In the genomic region with DNA sequence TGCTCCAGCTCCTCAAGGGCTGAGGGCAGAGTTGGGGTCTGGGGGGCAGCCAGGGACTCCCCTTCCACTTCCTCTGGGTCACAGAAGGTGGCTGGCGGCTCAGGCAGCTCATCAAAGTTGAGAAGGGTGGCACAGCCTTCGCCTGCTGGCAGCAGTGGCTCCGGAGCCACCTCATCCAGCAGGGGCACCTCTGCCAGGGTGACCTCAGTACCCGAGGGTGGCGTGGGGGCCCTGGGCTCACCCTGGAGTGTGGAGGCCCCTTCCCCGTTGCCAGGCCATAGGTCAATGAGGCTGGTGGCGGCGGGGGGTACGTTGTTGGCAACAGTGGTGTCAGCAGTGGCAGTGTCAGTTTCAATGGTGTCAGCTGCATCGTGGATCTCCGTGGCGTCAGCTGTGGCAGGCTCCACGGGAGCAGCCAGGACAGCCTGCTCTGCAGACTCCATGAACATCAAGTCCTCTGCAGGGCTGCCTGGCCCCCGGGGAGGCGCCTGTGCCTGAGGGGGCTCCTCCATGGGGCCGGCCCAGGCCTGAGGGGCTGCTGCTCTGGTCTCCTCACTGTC, we compare ENCODE assay signal across 10 cellular contexts. TPM values are rescaled to one million over a fixed set of nuclear protein-coding genes. Genes with fewer than 3 reads are reported as not detected.
A peak's percentile ranks its signal among the peaks of the same experiment; 100 is the strongest.
DNase-seq lines count a peak whose midpoint lies in the region; TF ChIP-seq lines count a peak whose summit lies in the region.
"Had no signal": no experiment of that assay in that cellular context is flagged by ENCODE, and none has a peak within 500 bp of the region (broad histone marks: within the 10 kb centered on the region; RNA-seq: fewer than 3 reads in every experiment).

No MANE protein-coding gene starts in this region.

- H3K27me3 Mint-ChIP-seq in chondrocyte (ENCODE audit: low read depth) = no peaks in the 10 kb centered on the region
- H3K27me3 Mint-ChIP-seq: B cell had no signal

- H3K4me1 ChIP-seq in parathyroid adenoma = peaks cover 8% of the 10 kb centered on the region

- peaks cover 12% of the 10 kb centered on the region for H3K36me3 Mint-ChIP-seq in chondrocyte (ENCODE audit: low read depth)

- no peak for TF ChIP-seq CTCF in HL-60 (IDR thresholded peaks at IDR 0.05; ENCODE audit: insufficient read depth, low read length)
- TF ChIP-seq CTCF in chondrocyte (IDR thresholded peaks at IDR 0.05) = no peak
- no peak for TF ChIP-seq CTCF in parathyroid adenoma (IDR thresholded peaks at IDR 0.05)

- no peaks in the 10 kb centered on the region for H3K9me3 Mint-ChIP-seq in chondrocyte (ENCODE audit: low read depth)
- H3K9me3 Mint-ChIP-seq: activated naive CD8-positive, alpha-beta T cell treated with anti-CD3 and anti-CD28 coated beads, Interleukin-2, amount 10 ng/mL, durations not matched to agents 7 days and 5 days had no signal

- peaks cover 17% of the 10 kb centered on the region for H3K4me1 Mint-ChIP-seq in chondrocyte (ENCODE audit: low read depth)

- no peak overlapping the region for H3K4me3 Mint-ChIP-seq in chondrocyte (ENCODE audit: unreplicated experiment)

- DNase-seq in HL-60 (ENCODE audit: low read depth in 1 of 2, low spot score in 1 of 2) (no peak), chondrocyte (ENCODE audit: low spot score) (no peak), NCI-H2107 treated with DMSO at 0.1 percent for 48 hours (lab: John Stamatoyannopoulos, UW; ENCODE audit: unreplicated experiment) (no peak), DMS79 (lab: John Stamatoyannopoulos, UW) (no peak)
- DNase-seq in stimulated activated CD4-positive, alpha-beta T cell treated with anti-CD3 and anti-CD28 coated beads, Interleukin-12 subunit alpha, Interleukin-12 subunit beta, amount 100 ng/mL, for 4 hours = no peak
- DNase-seq: activated naive CD8-positive, alpha-beta T cell treated with anti-CD3 and anti-CD28 coated beads, Interleukin-2, amount 10 ng/mL, durations not matched to agents 7 days and 5 days had no signal

- H3K9ac ChIP-seq in parathyroid adenoma = no peak overlapping the region

- H3K4me3 ChIP-seq in HL-60 (replicated peaks; ENCODE audit: insufficient read depth, low read length) = no peak overlapping the region
- H3K4me3 ChIP-seq in parathyroid adenoma (ENCODE audit: low read depth, low read length) = no peak overlapping the region

- H3K27ac ChIP-seq in HL-60 (replicated peaks) (peak overlapping the region; percentile 33), parathyroid adenoma (peak overlapping the region; percentile 15)
- H3K27ac ChIP-seq: epithelial cell of prostate had no signal

- H2AFZ ChIP-seq in parathyroid adenoma = no peak overlapping the region

- no peak overlapping the region for H3K4me2 ChIP-seq in parathyroid adenoma (ENCODE audit: low read length)

- H3K27ac Mint-ChIP-seq in chondrocyte (ENCODE audit: unreplicated experiment) = peak overlapping the region; percentile 51

- H3K27me3 ChIP-seq in HL-60 (ENCODE audit: insufficient read depth, poor library complexity, severe bottlenecking) (no peaks in the 10 kb centered on the region), parathyroid adenoma (ENCODE audit: control insufficient read depth, insufficient read depth, low read length) (peaks cover 4% of the 10 kb centered on the region)

- no peaks in the 10 kb centered on the region for H3K9me3 ChIP-seq in parathyroid adenoma (ENCODE audit: control insufficient read depth, low read length)

- H3K36me3 ChIP-seq in parathyroid adenoma (ENCODE audit: control insufficient read depth, insufficient read depth, low read length) = no peaks in the 10 kb centered on the region

- no peaks in the 10 kb centered on the region for H3K79me2 ChIP-seq in parathyroid adenoma

RNA-seq across cellular contexts. Expression of a gene that starts 11.6 kb away (rescaled TPM):
- 4.8 to 5.5 TPM (median 5.3 TPM) in 3 replicates for total RNA-seq in chondrocyte

RNA-seq across cellular contexts. Expression of a gene that starts 15.2 kb away (rescaled TPM):
- 207 to 277 TPM (median 274 TPM) in 3 replicates for total RNA-seq in chondrocyte

RNA-seq across cellular contexts. Expression of a gene that starts 31.7 kb away (rescaled TPM):
- 19.9 to 26.3 TPM (median 23.8 TPM) in 3 replicates for total RNA-seq in chondrocyte

RNA-seq across cellular contexts. Expression of a gene that starts 39.2 kb away (rescaled TPM):
- 563 to 633 TPM (median 613 TPM) in 3 replicates for total RNA-seq in chondrocyte

RNA-seq across cellular contexts. Expression of a gene that starts 48.8 kb away (rescaled TPM):
- total RNA-seq in chondrocyte = 0.99 to 2.1 TPM (median 1.8 TPM) in 3 replicates
- total RNA-seq: B cell, Right ventricle myocardium inferior had no signal
